ENCODE assay signal across 12 cellular contexts in the genomic region with DNA sequence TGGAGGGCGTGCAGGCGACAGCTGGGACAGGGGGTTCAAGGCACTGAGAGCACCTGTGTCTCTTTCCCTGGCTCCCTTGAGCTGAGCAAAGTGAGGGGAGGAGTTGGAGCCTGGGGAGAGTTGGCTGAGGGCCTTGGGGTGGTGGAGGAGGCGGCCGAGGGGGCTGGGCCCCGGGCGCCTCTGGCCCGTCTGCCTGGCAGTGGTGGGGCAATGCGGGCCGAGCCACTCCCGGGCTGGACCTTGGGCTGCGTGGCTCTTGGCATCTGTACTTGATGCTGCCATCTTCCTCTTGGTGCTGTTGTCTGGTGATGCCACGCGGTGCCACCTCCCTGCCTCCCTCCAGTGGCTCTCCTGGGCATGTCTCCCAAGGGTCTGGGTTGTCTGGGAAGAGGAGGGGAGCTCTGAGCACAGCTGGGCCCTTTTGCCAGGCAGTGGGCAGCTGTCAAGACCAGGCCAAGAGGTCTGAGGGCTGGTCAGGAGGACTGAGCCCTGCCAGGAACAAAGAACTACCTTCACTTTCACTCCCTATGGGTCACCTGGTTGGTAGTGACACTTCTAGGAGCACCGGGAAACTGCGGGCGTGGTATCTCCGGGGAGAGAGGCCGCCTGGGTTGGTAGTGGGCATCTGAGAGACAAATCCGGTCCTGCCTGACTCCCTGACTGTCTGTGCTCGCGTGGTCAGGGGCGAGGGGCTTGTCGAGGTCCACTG. TPM values are rescaled to one million over a fixed set of nuclear protein-coding genes. Genes with fewer than 3 reads are reported as not detected.
DNase-seq lines count a peak whose midpoint lies in the region; ATAC-seq lines count a peak whose summit lies in the region.
"Had no signal": no experiment of that assay in that cellular context is flagged by ENCODE, and none has a peak within 500 bp of the region (broad histone marks: within the 10 kb centered on the region; RNA-seq: fewer than 3 reads in every experiment).

No MANE protein-coding gene starts in this region.

- no peak for DNase-seq in activated naive CD4-positive, alpha-beta T cell treated with anti-CD3 and anti-CD28 coated beads for 36 hours
- no peak for DNase-seq in activated naive CD4-positive, alpha-beta T cell treated with Interleukin-2 at 50 U/mL for 16 hours
- DNase-seq in T-cell = peak in 1 of 34 experiments; percentile 9
- DNase-seq in left colon = no peak
- DNase-seq in NCI-H1930 (lab: John Stamatoyannopoulos, UW) = no peak
- DNase-seq in activated T-cell treated with anti-CD3 and anti-CD28 coated beads, Interleukin-2, amount 50 U/mL, for 48 hours = no peak
- DNase-seq: stimulated activated CD4-positive, alpha-beta T cell treated with anti-CD3 and anti-CD28 coated beads, Interleukin-12 subunit alpha, Interleukin-12 subunit beta, amount 100 ng/mL, for 4 hours had no signal

- peak overlapping the region; percentile 16 for H3K4me3 Mint-ChIP-seq in activated naive CD4-positive, alpha-beta T cell treated with anti-CD3 and anti-CD28 coated beads for 36 hours
- H3K4me3 Mint-ChIP-seq in T-cell = peak overlapping the region; percentile 18 to 56 (median 39)

- no peak for ATAC-seq in T-cell (replicated peaks in 1 of 4)
- ATAC-seq in left colon = peak; percentile 38
- no peak for ATAC-seq in GM18520 (IDR thresholded peaks at IDR 0.05; ENCODE audit: unreplicated experiment)
- ATAC-seq: activated naive CD4-positive, alpha-beta T cell treated with anti-CD3 and anti-CD28 coated beads, Interleukin-2, amount 50 U/mL, for 72 hours had no signal

- peak overlapping the region; percentile 44 for H3K27ac ChIP-seq in temporal lobe (ENCODE audit: low read depth, low read length)

- intact Hi-C loops in activated naive CD4-positive, alpha-beta T cell treated with anti-CD3 and anti-CD28 coated beads for 36 hours (cut with micrococcal nuclease) = no loop called here
- intact Hi-C loops in left colon (cut with DNase I, micrococcal nuclease) = loop anchor here (5.0 to 10.0 kb wide), 4 partner anchors 169 to 439 kb away; no protein-coding TSS in a partner anchor

- H3K36me3 Mint-ChIP-seq in activated naive CD4-positive, alpha-beta T cell treated with anti-CD3 and anti-CD28 coated beads for 36 hours (ENCODE audit: low read depth) = no peaks in the 10 kb centered on the region
- H3K36me3 Mint-ChIP-seq in T-cell = no peaks in the 10 kb centered on the region
- H3K36me3 Mint-ChIP-seq: activated naive CD4-positive, alpha-beta T cell treated with anti-CD3 and anti-CD28 coated beads, Interleukin-2, amount 50 U/mL, for 72 hours had no signal

- H3K27me3 Mint-ChIP-seq in activated naive CD4-positive, alpha-beta T cell treated with anti-CD3 and anti-CD28 coated beads for 36 hours (ENCODE audit: low read depth) = peaks cover 64% of the 10 kb centered on the region
- peaks cover 64 to 75% of the 10 kb centered on the region in 2 donors for H3K27me3 Mint-ChIP-seq in T-cell

- POLR2A ChIA-PET in T-cell (lab: Charles Lee) = no interaction called here

- no peak overlapping the region for H3K27ac Mint-ChIP-seq in activated naive CD4-positive, alpha-beta T cell treated with anti-CD3 and anti-CD28 coated beads for 36 hours
- no peak overlapping the region for H3K27ac Mint-ChIP-seq in T-cell
- H3K27ac Mint-ChIP-seq: activated naive CD4-positive, alpha-beta T cell treated with anti-CD3 and anti-CD28 coated beads, Interleukin-2, amount 50 U/mL, for 72 hours had no signal

- peaks cover 6% of the 10 kb centered on the region for H3K4me1 Mint-ChIP-seq in activated naive CD4-positive, alpha-beta T cell treated with anti-CD3 and anti-CD28 coated beads for 36 hours (ENCODE audit: low read depth)
- H3K4me1 Mint-ChIP-seq in T-cell = peaks cover 0 to 6% (median 5%) of the 10 kb centered on the region in 3 donors

- H3K9me3 Mint-ChIP-seq in activated naive CD4-positive, alpha-beta T cell treated with anti-CD3 and anti-CD28 coated beads for 36 hours = no peaks in the 10 kb centered on the region
- no peaks in the 10 kb centered on the region for H3K9me3 Mint-ChIP-seq in T-cell
- H3K9me3 Mint-ChIP-seq: activated naive CD4-positive, alpha-beta T cell treated with anti-CD3 and anti-CD28 coated beads, Interleukin-2, amount 50 U/mL, for 72 hours had no signal

- CTCF ChIA-PET in activated naive CD4-positive, alpha-beta T cell treated with anti-CD3 and anti-CD28 coated beads for 36 hours (lab: Charles Lee) = interaction anchor here (1.7 kb wide), 1 partner anchor 172 kb away, joined by 5 read pairs; no protein-coding TSS in a partner anchor
- CTCF ChIA-PET in T-cell (lab: Charles Lee) = interaction anchor here in 1 of 2 donors (0.5 kb wide), 1 partner anchor 1053 kb away, joined by 4 read pairs; no protein-coding TSS in a partner anchor

RNA-seq across cellular contexts. Expression of gene GRIK4, which starts 1.3 kb away (rescaled TPM):
- not detected for total RNA-seq in activated naive CD4-positive, alpha-beta T cell treated with anti-CD3 and anti-CD28 coated beads for 36 hours
- total RNA-seq in T-cell (under 1 TPM in 1 of 5 donors, not detected in 4; 0.09 TPM), left colon (under 1 TPM; 0.15 to 0.20 TPM), temporal lobe (4.4 TPM)
- total RNA-seq: activated naive CD4-positive, alpha-beta T cell treated with anti-CD3 and anti-CD28 coated beads, Interleukin-2, amount 50 U/mL, for 72 hours; HT1080; NCI-H460 had no signal
